8 cellular contexts compared by ENCODE assay signal in genomic region chr19:36489139-36489919, GRCh38. TPM values are rescaled to one million over a fixed set of nuclear protein-coding genes. Genes with fewer than 3 reads are reported as not detected.
DNase-seq lines count a peak whose midpoint lies in the region; ATAC-seq and TF ChIP-seq lines count a peak whose summit lies in the region.

ZNF566 (minus strand) TSS chr19:36489561; CDS start chr19:36476557, 13,004 bp downstream.

- peaks cover 4% of the 10 kb centered on the region; the same call in 1 of the 2 replicates for H3F3A ChIP-seq in PC-9 (ENCODE audit: insufficient read depth, low read depth)

- no peaks in the 10 kb centered on the region for H3K9me2 ChIP-seq in PC-9 (ENCODE audit: insufficient read depth)

- H3K9me3 Mint-ChIP-seq in activated T-cell treated with anti-CD3 and anti-CD28 coated beads, Interleukin-2, amount 50 U/mL, for 72 hours, result peaks cover 5 to 7% of the 10 kb centered on the region in 2 donors

- H3K36me3 ChIP-seq in PC-9 (ENCODE audit: low read depth), result peaks cover 14% of the 10 kb centered on the region; the same call in 1 of the 2 replicates
- peaks cover 0 to 5% (median 2%) of the 10 kb centered on the region in 4 donors for H3K36me3 ChIP-seq in esophagus muscularis mucosa
- no peaks in the 10 kb centered on the region for H3K36me3 ChIP-seq in muscle layer of colon (ENCODE audit: insufficient read depth, low read length)

- H3K27me3 Mint-ChIP-seq in activated T-cell treated with anti-CD3 and anti-CD28 coated beads, Interleukin-2, amount 50 U/mL, for 72 hours (ENCODE audit: low read depth), result no peaks in the 10 kb centered on the region

- BruUV-seq in PC-9 (replicated peaks; lab: Mats Ljungman, UMichigan), result no TSS peak

- intact Hi-C loops in PC-9 (cut with micrococcal nuclease; ENCODE audit: unreplicated experiment) (loop anchor here (2.0 to 5.0 kb wide), 4 partner anchors 39 to 362 kb away; partner anchors contain the start of genes ZNF260, ZNF565 and ZNF790), esophagus muscularis mucosa (cut with DNase I) (loop anchor here (5.0 to 10.0 kb wide), 3 partner anchors 38 to 295 kb away; partner anchors contain the start of gene ZNF260)

- peak within 1 kb of the TSS; percentile 78 for H3K9ac ChIP-seq in muscle layer of colon (ENCODE audit: low read length)

- peaks cover 6% of the 10 kb centered on the region; the same call in 1 of the 2 replicates for H3K9me3 ChIP-seq in PC-9 (ENCODE audit: insufficient read depth, low read depth)
- no peaks in the 10 kb centered on the region for H3K9me3 ChIP-seq in esophagus muscularis mucosa
- no peaks in the 10 kb centered on the region for H3K9me3 ChIP-seq in muscle layer of colon (ENCODE audit: low read length)

- CTCF ChIA-PET in PC-9 (lab: Charles Lee), result interaction anchor here (0.5 kb wide), 1 partner anchor 558 kb away, joined by 3 read pairs; no protein-coding TSS in a partner anchor

- peak within 1 kb of the TSS; percentile 91 to 93 for H3K4me3 Mint-ChIP-seq in activated T-cell treated with anti-CD3 and anti-CD28 coated beads, Interleukin-2, amount 50 U/mL, for 72 hours

- H3K79me2 ChIP-seq in PC-9 (ENCODE audit: low read depth), result peaks cover 33% of the 10 kb centered on the region

- peak; percentile 88 for DNase-seq in DMS153 treated with DMSO at 0.1 percent for 48 hours (lab: John Stamatoyannopoulos, UW; ENCODE audit: unreplicated experiment)
- DNase-seq in Jurkat, Clone E6-1 (ENCODE audit: low read depth, low spot score), result peak; percentile 99
- peak; percentile 94 to 95 for DNase-seq in PC-9
- peak; percentile 94 to 97 for DNase-seq in activated T-cell treated with anti-CD3 and anti-CD28 coated beads, Interleukin-2, amount 50 U/mL, for 72 hours
- peak; percentile 97 for DNase-seq in esophagus muscularis mucosa (ENCODE audit: extremely low spot score)
- peak; percentile 77 for DNase-seq in stimulated activated CD8-positive, alpha-beta memory T cell treated with anti-CD3 and anti-CD28 coated beads, Interleukin-7, amount 100 ng/mL, for 1 hour (ENCODE audit: low read depth in 2 of 2)

- peaks cover 17 to 35% of the 10 kb centered on the region in 2 donors for H3K36me3 Mint-ChIP-seq in activated T-cell treated with anti-CD3 and anti-CD28 coated beads, Interleukin-2, amount 50 U/mL, for 72 hours (ENCODE audit: insufficient read depth in 2 of 2)

- peak; percentile 86 for ATAC-seq in GM21619 (IDR thresholded peaks at IDR 0.05; ENCODE audit: unreplicated experiment)
- peak; percentile 91 for ATAC-seq in activated T-cell treated with anti-CD3 and anti-CD28 coated beads, Interleukin-2, amount 50 U/mL, for 72 hours (replicated peaks in 1 of 2)

- peaks cover 43% of the 10 kb centered on the region for H3K4me1 Mint-ChIP-seq in activated T-cell treated with anti-CD3 and anti-CD28 coated beads, Interleukin-2, amount 50 U/mL, for 72 hours (ENCODE audit: low read depth)

- peak within 1 kb of the TSS; percentile 98 for H2AFZ ChIP-seq in PC-9

- peak within 1 kb of the TSS; percentile 85 for H3K4me2 ChIP-seq in PC-9

- H3K27ac ChIP-seq in PC-9 (peak within 1 kb of the TSS; percentile 96), esophagus muscularis mucosa (replicated peaks in 1 of 4) (peak within 1 kb of the TSS; percentile 90 to 97 (median 92)), muscle layer of colon (ENCODE audit: low read depth, low read length) (peak within 1 kb of the TSS; percentile 91)

- H3K27me3 ChIP-seq in PC-9 (ENCODE audit: insufficient read depth, low read depth) (no peaks in the 10 kb centered on the region), esophagus muscularis mucosa (no peaks in the 10 kb centered on the region), muscle layer of colon (ENCODE audit: control insufficient read depth in 1 of 2, insufficient read depth in 2 of 2, low read length in 2 of 2) (no peaks in the 10 kb centered on the region)

- no peak for TF ChIP-seq POLR2A in esophagus muscularis mucosa (IDR thresholded peaks at IDR 0.05; ENCODE audit: low read depth)

- peak within 1 kb of the TSS; percentile 89 for H3K27ac Mint-ChIP-seq in activated T-cell treated with anti-CD3 and anti-CD28 coated beads, Interleukin-2, amount 50 U/mL, for 72 hours

- TF ChIP-seq CTCF in PC-9 (conservative IDR thresholded peaks at IDR 0.05) (no peak), esophagus muscularis mucosa (IDR thresholded peaks at IDR 0.05) (peak in 1 of 3 experiments; percentile 8)

- POLR2A ChIA-PET in PC-9 (lab: Charles Lee; ENCODE audit: unreplicated experiment), result interaction anchor here (0.6 to 0.8 kb wide), 4 partner anchors 110 to 728 kb away, joined by 3 to 4 read pairs (median 4); partner anchors contain the start of genes ZNF146 and ZNF565

- H4K20me1 ChIP-seq in PC-9 (ENCODE audit: insufficient read depth), result no peaks in the 10 kb centered on the region

- H3K4me3 ChIP-seq in Jurkat, Clone E6-1 (ENCODE audit: low read length), result peak within 1 kb of the TSS; percentile 99
- H3K4me3 ChIP-seq in PC-9 (peak within 1 kb of the TSS; percentile 87), esophagus muscularis mucosa (peak within 1 kb of the TSS; percentile 62 to 80 (median 72)), muscle layer of colon (ENCODE audit: low read depth in 1 of 2, low read length in 2 of 2) (peak within 1 kb of the TSS; percentile 62 to 89)

- no peak for TF ChIP-seq EP300 in esophagus muscularis mucosa (IDR thresholded peaks at IDR 0.05)

- WGBS in esophagus muscularis mucosa, result 0% methylated on average over 14 of the region's 53 CpGs

- peaks cover 6% of the 10 kb centered on the region; the same call in 1 of the 2 replicates for H3K4me1 ChIP-seq in PC-9 (replicated peaks; ENCODE audit: insufficient read depth)
- H3K4me1 ChIP-seq in esophagus muscularis mucosa, result peaks cover 9 to 25% (median 21%) of the 10 kb centered on the region in 4 donors
- H3K4me1 ChIP-seq in muscle layer of colon (ENCODE audit: insufficient read depth, low read length), result peaks cover 12% of the 10 kb centered on the region

RNA-seq across cellular contexts. Expression of gene ZNF566, which starts in this region (rescaled TPM):
- 5.5 TPM for polyA plus RNA-seq in Jurkat, Clone E6-1 (2012; ENCODE audit: insufficient read depth, insufficient read length)
- total RNA-seq in PC-9 (2021) (6.0 and 7.9 TPM in 2 replicates), esophagus muscularis mucosa (10 to 100 TPM in 2 of 4 donors, 1 to 10 TPM in 2; 7.3 to 14.6 (median 9.9) TPM)
- 1 to 10 TPM; 5.8 to 7.8 TPM for total RNA-seq in activated T-cell treated with anti-CD3 and anti-CD28 coated beads, Interleukin-2, amount 50 U/mL, for 72 hours

Comparison
In these comparisons a context has a peak if more than half of its experiments do, and no peak if none do; other contexts are left out.
1. Peak in every context shown above with its lines: DNase-seq, ATAC-seq, H3K4me3 ChIP-seq and H3K27ac ChIP-seq.